Comparison of ENCODE assay signal across 26 cellular contexts in genomic region chr4:186810613-186811150, GRCh38.
"Had no signal": no experiment of that assay in that cellular context is flagged by ENCODE, and none has a peak within 500 bp of the region (broad histone marks: within the 10 kb centered on the region; RNA-seq: fewer than 3 reads in every experiment).

No MANE protein-coding gene starts in this region.

- H3K36me3 ChIP-seq: sigmoid colon, stomach, suprapubic skin, tibial nerve had no signal

- H3K4me3 Mint-ChIP-seq: activated CD4-positive, alpha-beta memory T cell treated with anti-CD3 and anti-CD28 coated beads, Interleukin-2, amount 10 ng/mL, durations not matched to agents 7 days and 5 days; activated naive CD4-positive, alpha-beta T cell treated with anti-CD3 and anti-CD28 coated beads for 36 hours; activated naive CD8-positive, alpha-beta T cell treated with anti-CD3 and anti-CD28 coated beads, Interleukin-2, amount 10 ng/mL, durations not matched to agents 7 days and 5 days; activated T-cell treated with anti-CD3 and anti-CD28 coated beads, Interleukin-2, amount 50 U/mL, for 72 hours; effector memory CD8-positive, alpha-beta T cell; nephron; stimulated activated memory B cell treated with anti-CD40 and anti-IgM and Interleukin-4, amounts not matched to agents 10 μg/mL and 1 μg/mL and 100 μg/mL, for 72 hours; T-helper 17 cell had no signal

- H3K27ac ChIP-seq: sigmoid colon, stomach, suprapubic skin, tibial nerve had no signal

- H3K4me2 ChIP-seq: smooth muscle cell had no signal

- H3K9me3 ChIP-seq: sigmoid colon, suprapubic skin had no signal

- ATAC-seq: activated T-cell treated with anti-CD3 and anti-CD28 coated beads, Interleukin-2, amount 50 U/mL, for 72 hours; effector memory CD8-positive, alpha-beta T cell; esophagus mucosa; stimulated activated memory B cell treated with anti-CD40 and anti-IgM and Interleukin-4, amounts not matched to agents 10 μg/mL and 1 μg/mL and 100 μg/mL, for 72 hours; T-helper 17 cell had no signal

- H3K36me3 Mint-ChIP-seq: activated naive CD8-positive, alpha-beta T cell treated with anti-CD3 and anti-CD28 coated beads, Interleukin-2, amount 10 ng/mL, durations not matched to agents 7 days and 5 days; stimulated activated memory B cell treated with anti-CD40 and anti-IgM and Interleukin-4, amounts not matched to agents 10 μg/mL and 1 μg/mL and 100 μg/mL, for 72 hours had no signal

- DNase-seq: activated CD4-positive, alpha-beta memory T cell treated with anti-CD3 and anti-CD28 coated beads, Interleukin-2, amount 10 ng/mL, durations not matched to agents 7 days and 5 days; activated CD4-positive, alpha-beta T cell treated with anti-CD3 and anti-CD28 coated beads for 4 hours; activated CD4-positive, CD25-positive, alpha-beta regulatory T cell; activated effector memory CD4-positive, alpha-beta T cell treated with Interleukin-2 at 50 U/mL for 16 hours; activated naive CD4-positive, alpha-beta T cell treated with anti-CD3 and anti-CD28 coated beads for 36 hours; activated naive CD8-positive, alpha-beta T cell treated with anti-CD3 and anti-CD28 coated beads, Interleukin-2, amount 10 ng/mL, durations not matched to agents 7 days and 5 days; activated T-cell treated with anti-CD3 and anti-CD28 coated beads, Interleukin-2, amount 50 U/mL, for 72 hours; amygdala; effector memory CD8-positive, alpha-beta T cell; glutamatergic neuron; hippocampal formation; occipital lobe; sigmoid colon; stimulated activated CD4-positive, alpha-beta T cell treated with anti-CD3 and anti-CD28 coated beads, Interleukin-15, amount 100 ng/mL, for 24 hours; stomach; T-helper 17 cell had no signal

- H3K9me3 Mint-ChIP-seq: activated CD4-positive, alpha-beta memory T cell treated with anti-CD3 and anti-CD28 coated beads, Interleukin-2, amount 10 ng/mL, durations not matched to agents 7 days and 5 days; activated naive CD4-positive, alpha-beta T cell treated with anti-CD3 and anti-CD28 coated beads for 36 hours; activated naive CD8-positive, alpha-beta T cell treated with anti-CD3 and anti-CD28 coated beads, Interleukin-2, amount 10 ng/mL, durations not matched to agents 7 days and 5 days; stimulated activated memory B cell treated with anti-CD40 and anti-IgM and Interleukin-4, amounts not matched to agents 10 μg/mL and 1 μg/mL and 100 μg/mL, for 72 hours had no signal

- H3K27me3 ChIP-seq: sigmoid colon, stomach, suprapubic skin, tibial nerve had no signal

- H3K4me1 ChIP-seq: stomach, suprapubic skin, tibial nerve had no signal

- H3K27ac Mint-ChIP-seq: activated CD4-positive, alpha-beta memory T cell treated with anti-CD3 and anti-CD28 coated beads, Interleukin-2, amount 10 ng/mL, durations not matched to agents 7 days and 5 days; activated naive CD4-positive, alpha-beta T cell treated with anti-CD3 and anti-CD28 coated beads for 36 hours; activated naive CD8-positive, alpha-beta T cell treated with anti-CD3 and anti-CD28 coated beads, Interleukin-2, amount 10 ng/mL, durations not matched to agents 7 days and 5 days; activated T-cell treated with anti-CD3 and anti-CD28 coated beads, Interleukin-2, amount 50 U/mL, for 72 hours; effector memory CD8-positive, alpha-beta T cell; nephron; stimulated activated memory B cell treated with anti-CD40 and anti-IgM and Interleukin-4, amounts not matched to agents 10 μg/mL and 1 μg/mL and 100 μg/mL, for 72 hours; T-helper 17 cell had no signal

- H3K4me1 Mint-ChIP-seq: activated CD4-positive, alpha-beta memory T cell treated with anti-CD3 and anti-CD28 coated beads, Interleukin-2, amount 10 ng/mL, durations not matched to agents 7 days and 5 days; activated naive CD8-positive, alpha-beta T cell treated with anti-CD3 and anti-CD28 coated beads, Interleukin-2, amount 10 ng/mL, durations not matched to agents 7 days and 5 days; stimulated activated memory B cell treated with anti-CD40 and anti-IgM and Interleukin-4, amounts not matched to agents 10 μg/mL and 1 μg/mL and 100 μg/mL, for 72 hours; T-helper 17 cell had no signal

- H3K27me3 Mint-ChIP-seq: activated CD4-positive, alpha-beta memory T cell treated with anti-CD3 and anti-CD28 coated beads, Interleukin-2, amount 10 ng/mL, durations not matched to agents 7 days and 5 days; activated naive CD8-positive, alpha-beta T cell treated with anti-CD3 and anti-CD28 coated beads, Interleukin-2, amount 10 ng/mL, durations not matched to agents 7 days and 5 days; effector memory CD8-positive, alpha-beta T cell; stimulated activated memory B cell treated with anti-CD40 and anti-IgM and Interleukin-4, amounts not matched to agents 10 μg/mL and 1 μg/mL and 100 μg/mL, for 72 hours; T-helper 17 cell had no signal

- FAIRE-seq: endothelial cell of umbilical vein, frontal cortex, islet of Langerhans, urothelium cell line had no signal

- H3K4me3 ChIP-seq: sigmoid colon, smooth muscle cell, stomach, suprapubic skin, tibial nerve had no signal
